Comparison of ENCODE assay signal across 15 cellular contexts in genomic region chr1:153795934-153796785, GRCh38. TPM values are rescaled to one million over a fixed set of nuclear protein-coding genes. Genes with fewer than 3 reads are reported as not detected.
DNase-seq lines count a peak whose midpoint lies in the region; ATAC-seq, FAIRE-seq and TF ChIP-seq lines count a peak whose summit lies in the region.
"Had no signal": no experiment of that assay in that cellular context is flagged by ENCODE, and none has a peak within 500 bp of the region (broad histone marks: within the 10 kb centered on the region; RNA-seq: fewer than 3 reads in every experiment).

No MANE protein-coding gene starts in this region.

- H3K4me3 ChIP-seq in HepG2 (replicated peaks in 1 of 3; ENCODE audit: insufficient read depth in 1 of 3, low read depth in 2 of 3, low read length in 3 of 3), result no peak overlapping the region
- no peak overlapping the region for H3K4me3 ChIP-seq in sigmoid colon
- H3K4me3 ChIP-seq: heart left ventricle, left lung, suprapubic skin had no signal

- no peak overlapping the region for H3K9ac ChIP-seq in HepG2 (ENCODE audit: insufficient read depth, low read depth, low read length)

- no peaks in the 10 kb centered on the region for H3K79me2 ChIP-seq in HepG2 (ENCODE audit: insufficient read depth, low read length)

- H3K4me3 Mint-ChIP-seq in activated T-cell treated with anti-CD3 and anti-CD28 coated beads, Interleukin-2, amount 50 U/mL, for 72 hours, result no peak overlapping the region
- H3K4me3 Mint-ChIP-seq in activated CD8-positive, alpha-beta T cell treated with anti-CD3 and anti-CD28 coated beads for 36 hours, result no peak overlapping the region

- peaks cover 7 to 45% of the 10 kb centered on the region in 2 experiments; a peak in 4 of 5 replicates for H3K27me3 ChIP-seq in HepG2 (ENCODE audit: control insufficient read depth in 1 of 2, insufficient read depth in 2 of 2, low read length in 2 of 2)
- peaks cover 0 to 3% (median 0%) of the 10 kb centered on the region in 3 donors for H3K27me3 ChIP-seq in sigmoid colon
- H3K27me3 ChIP-seq: heart left ventricle, left lung, suprapubic skin had no signal

- H3K9me3 Mint-ChIP-seq in activated T-cell treated with anti-CD3 and anti-CD28 coated beads, Interleukin-2, amount 50 U/mL, for 72 hours, result no peaks in the 10 kb centered on the region
- no peaks in the 10 kb centered on the region for H3K9me3 Mint-ChIP-seq in activated CD8-positive, alpha-beta T cell treated with anti-CD3 and anti-CD28 coated beads for 36 hours

- TF ChIP-seq EP300 in HepG2 (IDR thresholded peaks at IDR 0.05; ENCODE audit: low read depth in 2 of 2, low read length in 2 of 2) (no peak), HepG2 (CRISPR knock-in tag; IDR thresholded peaks at IDR 0.05; ENCODE audit: borderline replicate concordance) (no peak), sigmoid colon (IDR thresholded peaks at IDR 0.05) (no peak)

- TF ChIP-seq CTCF in activated CD8-positive, alpha-beta T cell treated with anti-CD3 and anti-CD28 coated beads for 36 hours (IDR thresholded peaks at IDR 0.05), result no peak
- no peak for TF ChIP-seq CTCF in HepG2 (CRISPR knock-in tag; IDR thresholded peaks at IDR 0.05)
- no peak for TF ChIP-seq CTCF in sigmoid colon (IDR thresholded peaks at IDR 0.05)

- H3K27ac ChIP-seq in HepG2 (ENCODE audit: extremely low read length, insufficient read depth, low read length) (no peak overlapping the region), sigmoid colon (no peak overlapping the region)
- H3K27ac ChIP-seq: heart left ventricle, left lung, suprapubic skin had no signal

- no peak for FAIRE-seq in HepG2 (lab: Jason Lieb, UNC)
- FAIRE-seq: D721Med had no signal

- in situ Hi-C loops in HepG2 (cut with HindIII; ENCODE audit: extremely low pct_ligation_motif_present, low pct_unique_long_range_greater_than_20kb), result loop anchor here (5.0 kb wide), 1 partner anchor 191 kb away; the partner anchor contains the start of gene RAB13

- POLR2A ChIA-PET in activated CD8-positive, alpha-beta T cell treated with anti-CD3 and anti-CD28 coated beads for 36 hours (lab: Charles Lee), result interaction anchor here (0.7 to 1.8 kb wide), 5 partner anchors 70 to 190 kb away, joined by 3 to 10 read pairs (median 3); partner anchors contain the start of gene RAB13
- POLR2A ChIA-PET in HepG2 (lab: Yijun Ruan, JAX), result interaction anchor here (1.0 to 2.6 kb wide), 2 partner anchors 190 to 194 kb away, joined by 8 to 10 read pairs; partner anchors contain the start of genes RAB13 and RPS27

- DNase-seq in activated T-cell treated with anti-CD3 and anti-CD28 coated beads, Interleukin-2, amount 50 U/mL, for 1 hour, result peak; percentile 18
- DNase-seq in activated T-cell treated with anti-CD3 and anti-CD28 coated beads, Interleukin-2, amount 50 U/mL, for 72 hours, result no peak
- peak; percentile 29 for DNase-seq in activated CD8-positive, alpha-beta T cell treated with anti-CD3 and anti-CD28 coated beads for 36 hours
- DNase-seq in HepG2 (ENCODE audit: low spot score) (no peak), sigmoid colon (peak; percentile 56), COLO829 (ENCODE audit: low spot score) (no peak), EL (no peak)
- DNase-seq: activated CD4-positive, CD25-positive, alpha-beta regulatory T cell treated with anti-CD3 and anti-CD28 coated beads, Interleukin-2, amount 50 U/mL, for 72 hours; left lung; NCI-H1436; occipital lobe had no signal

- no peaks in the 10 kb centered on the region for H3K36me3 Mint-ChIP-seq in activated T-cell treated with anti-CD3 and anti-CD28 coated beads, Interleukin-2, amount 50 U/mL, for 72 hours (ENCODE audit: insufficient read depth in 2 of 2)
- no peaks in the 10 kb centered on the region for H3K36me3 Mint-ChIP-seq in activated CD8-positive, alpha-beta T cell treated with anti-CD3 and anti-CD28 coated beads for 36 hours (ENCODE audit: low read depth)

- CTCF ChIA-PET in activated CD8-positive, alpha-beta T cell treated with anti-CD3 and anti-CD28 coated beads for 36 hours (lab: Charles Lee), result interaction anchor here (0.7 to 4.8 kb wide), 15 partner anchors 11 to 198 kb away, joined by 3 to 37 read pairs (median 4); partner anchors contain the start of genes CREB3L4, DENND4B, JTB and RAB13
- CTCF ChIA-PET in HepG2 (lab: Yijun Ruan, JAX; ENCODE audit: low intra/inter-chr PET ratio, low total read pairs), result interaction anchor here (3.6 kb wide), 1 partner anchor 190 kb away, joined by 35 read pairs; the partner anchor contains the start of gene RAB13

- H3K4me2 ChIP-seq in HepG2 (ENCODE audit: low read depth, low read length), result no peak overlapping the region

- no peak for TF ChIP-seq RAD21 in HepG2 (CRISPR knock-in tag; IDR thresholded peaks at IDR 0.05)

- no peaks in the 10 kb centered on the region for H4K20me1 ChIP-seq in HepG2 (ENCODE audit: insufficient read depth, low read length)

- intact Hi-C loops in activated CD8-positive, alpha-beta T cell treated with anti-CD3 and anti-CD28 coated beads for 36 hours (cut with micrococcal nuclease), result no loop called here
- intact Hi-C loops in HepG2 (cut with micrococcal nuclease; ENCODE audit: unreplicated experiment) (loop anchor here (5.0 kb wide), 1 partner anchor 171 kb away; the partner anchor contains the start of gene CREB3L4), sigmoid colon (cut with DNase I) (no loop called here)

- BruUV-seq in HepG2 (replicated peaks; lab: Mats Ljungman, UMichigan), result no TSS peak

- H2AFZ ChIP-seq in HepG2 (ENCODE audit: low read length), result no peak overlapping the region

- no peaks in the 10 kb centered on the region for H3K27me3 Mint-ChIP-seq in activated T-cell treated with anti-CD3 and anti-CD28 coated beads, Interleukin-2, amount 50 U/mL, for 72 hours (ENCODE audit: low read depth)
- no peaks in the 10 kb centered on the region for H3K27me3 Mint-ChIP-seq in activated CD8-positive, alpha-beta T cell treated with anti-CD3 and anti-CD28 coated beads for 36 hours

- peaks cover 29% of the 10 kb centered on the region for H3K4me1 Mint-ChIP-seq in activated T-cell treated with anti-CD3 and anti-CD28 coated beads, Interleukin-2, amount 50 U/mL, for 72 hours (ENCODE audit: low read depth)
- H3K4me1 Mint-ChIP-seq in activated CD8-positive, alpha-beta T cell treated with anti-CD3 and anti-CD28 coated beads for 36 hours (ENCODE audit: low read depth), result peaks cover 20% of the 10 kb centered on the region

- no peak for ATAC-seq in activated T-cell treated with anti-CD3 and anti-CD28 coated beads, Interleukin-2, amount 50 U/mL, for 72 hours (replicated peaks in 1 of 2)
- no peak for ATAC-seq in activated CD8-positive, alpha-beta T cell treated with anti-CD3 and anti-CD28 coated beads for 36 hours
- ATAC-seq in HepG2 (no peak), GM18858 (IDR thresholded peaks at IDR 0.05; ENCODE audit: unreplicated experiment) (no peak)

- H3K9me3 ChIP-seq in HepG2 (ENCODE audit: low read length), result no peaks in the 10 kb centered on the region
- H3K9me3 ChIP-seq in sigmoid colon, result no peaks in the 10 kb centered on the region
- H3K9me3 ChIP-seq: heart left ventricle, left lung, suprapubic skin had no signal

- H3K36me3 ChIP-seq in HepG2 (replicated peaks in 1 of 2; ENCODE audit: control insufficient read depth in 1 of 2, insufficient read depth in 2 of 2, low read length in 2 of 2) (no peaks in the 10 kb centered on the region), sigmoid colon (no peaks in the 10 kb centered on the region)
- H3K36me3 ChIP-seq: suprapubic skin had no signal

- H3K4me1 ChIP-seq in HepG2 (ENCODE audit: insufficient read depth, low read length) (peaks cover 48% of the 10 kb centered on the region), sigmoid colon (peaks cover 0 to 15% (median 5%) of the 10 kb centered on the region in 4 donors)

- no peak overlapping the region for H3K27ac Mint-ChIP-seq in activated T-cell treated with anti-CD3 and anti-CD28 coated beads, Interleukin-2, amount 50 U/mL, for 72 hours
- no peak overlapping the region for H3K27ac Mint-ChIP-seq in activated CD8-positive, alpha-beta T cell treated with anti-CD3 and anti-CD28 coated beads for 36 hours

- TF ChIP-seq POLR2A in HepG2 (IDR thresholded peaks at IDR 0.05; ENCODE audit: insufficient read depth in 1 of 2, low read depth in 2 of 2, low read length in 2 of 2) (no peak), sigmoid colon (IDR thresholded peaks at IDR 0.05) (no peak)

- 20% methylated on average over 4 of the region's 9 CpGs for WGBS in HepG2 (ENCODE audit: low lambda C conversion rate)
- WGBS in sigmoid colon, 2 donors, result 83 to 93% methylated on average over 9 of the region's 9 CpGs

TF ChIP-seq in HepG2, 621 proteins besides CTCF, POLR2A, EP300 and RAD21 (continues in another document):
- 0 out of 2 replicates have a peak, but pooled peaks have one; percentile 25 for TF ChIP-seq HNRNPL (IDR thresholded peaks at IDR 0.05; ENCODE audit: low read depth, low read length)
- no peak for TF ChIP-seq ZNF629 (CRISPR knock-in tag; conservative IDR thresholded peaks at IDR 0.05)
- no peak for TF ChIP-seq SPEN (CRISPR knock-in tag; IDR thresholded peaks at IDR 0.05; ENCODE audit: low read depth)

RNA-seq across cellular contexts. Expression of gene SLC27A3, which starts 21.0 kb away (rescaled TPM):
- 1 to 10 TPM; 5.6 to 8.3 TPM for total RNA-seq in activated T-cell treated with anti-CD3 and anti-CD28 coated beads, Interleukin-2, amount 50 U/mL, for 72 hours
- 1 to 10 TPM; 7.2 to 10.0 TPM for total RNA-seq in activated CD8-positive, alpha-beta T cell treated with anti-CD3 and anti-CD28 coated beads for 36 hours
- total RNA-seq in HepG2 (2016; rRNA removed; fragmentation: Illumina TruSeq; extraction: Trizol) (1.3 and 4.3 TPM in 2 replicates), sigmoid colon (10 to 100 TPM; 19.7 to 45.7 (median 23.9) TPM)
- 0.88 and 1.3 TPM in 2 replicates for total RNA-seq in HepG2 (2016; cell fraction: cytosol; rRNA removed; fragmentation: Illumina TruSeq; extraction: Trizol; ENCODE audit: low read depth)
- total RNA-seq in HepG2 (2016; cell fraction: insoluble cytoplasmic fraction; rRNA removed; fragmentation: Illumina TruSeq; extraction: Trizol), result 1.2 and 3.2 TPM in 2 replicates
- 0.86 and 1.1 TPM in 2 replicates for total RNA-seq in HepG2 (2016; cell fraction: membrane; rRNA removed; fragmentation: Illumina TruSeq; extraction: Trizol)
- 3.7 and 6.2 TPM in 2 replicates for total RNA-seq in HepG2 (2016; cell fraction: nucleus; rRNA removed; fragmentation: Illumina TruSeq; extraction: Trizol)
- polyA plus RNA-seq in HepG2 (2011; rRNA removed) (5.2 and 10.3 TPM in 2 replicates), sigmoid colon (10 to 100 TPM in 2 of 3 donors, 1 to 10 TPM in 1; 1.6 to 23.4 (median 15.0) TPM)
- polyA plus RNA-seq in HepG2 (2011; cell fraction: cytosol; rRNA removed), result 4.1 and 5.0 TPM in 2 replicates
- 17.3 and 21.3 TPM in 2 replicates for polyA plus RNA-seq in HepG2 (2011; cell fraction: nucleus; rRNA removed)
- polyA plus RNA-seq in HepG2 (2012), result 4.4 and 4.5 TPM in 2 replicates
- 1.1 and 1.5 TPM in 2 replicates for polyA plus RNA-seq in HepG2 (2016; cell fraction: cytosol; fragmentation: Illumina TruSeq; extraction: Trizol; ENCODE audit: low read depth)
- 1.5 and 2.9 TPM in 2 replicates for polyA plus RNA-seq in HepG2 (2016; cell fraction: insoluble cytoplasmic fraction; fragmentation: Illumina TruSeq; extraction: Trizol; ENCODE audit: low read depth)
- polyA plus RNA-seq in HepG2 (2016; cell fraction: membrane; fragmentation: Illumina TruSeq; extraction: Trizol; ENCODE audit: low read depth), result 1.1 and 1.2 TPM in 2 replicates
- polyA plus RNA-seq in HepG2 (2016; cell fraction: nucleus; fragmentation: Illumina TruSeq; extraction: Trizol; ENCODE audit: insufficient read depth, low read depth), result 17.9 and 19.1 TPM in 2 replicates
- 8.8 and 82.9 TPM in 2 replicates for polyA minus RNA-seq in HepG2 (2011; rRNA and poly(A)+ RNA removed; ENCODE audit: low replicate concordance)
- polyA minus RNA-seq in HepG2 (2011; cell fraction: cytosol; rRNA and poly(A)+ RNA removed), result 3.7 and 4.7 TPM in 2 replicates
- polyA minus RNA-seq in HepG2 (2011; cell fraction: nucleus; rRNA and poly(A)+ RNA removed), result 3.1 TPM in 2 replicates

Comparison
In these comparisons a context has a peak if more than half of its experiments do, and no peak if none do; other contexts are left out.
1. DNase-seq: peak in activated T-cell treated with anti-CD3 and anti-CD28 coated beads, Interleukin-2, amount 50 U/mL, for 1 hour (single experiment), activated CD8-positive, alpha-beta T cell treated with anti-CD3 and anti-CD28 coated beads for 36 hours (single experiment) and sigmoid colon (single experiment); none in activated T-cell treated with anti-CD3 and anti-CD28 coated beads, Interleukin-2, amount 50 U/mL, for 72 hours (0 of 2), HepG2 (single experiment), COLO829 (single experiment) and EL (single experiment).